In genomic region chr7:76009672-76010600, GRCh38 we compare ENCODE assay signal across 12 cellular contexts. TPM values are rescaled to one million over a fixed set of nuclear protein-coding genes. Genes with fewer than 3 reads are reported as not detected.
DNase-seq lines count a peak whose midpoint lies in the region; ATAC-seq, FAIRE-seq and TF ChIP-seq lines count a peak whose summit lies in the region.
"Had no signal": no experiment of that assay in that cellular context is flagged by ENCODE, and none has a peak within 500 bp of the region (broad histone marks: within the 10 kb centered on the region; RNA-seq: fewer than 3 reads in every experiment).

No MANE protein-coding gene starts in this region.

- H3K9me3 ChIP-seq in BLaER1 treated with 17β-estradiol and CSF1 and Interleukin-3, amounts not matched to agents 10 nM and 100 nM (replicated peaks in 1 of 11): no peaks in the 10 kb centered on the region
- no peaks in the 10 kb centered on the region for H3K9me3 ChIP-seq in HCT116 (ENCODE audit: control insufficient read depth in 1 of 2, insufficient read depth in 1 of 2, low read depth in 1 of 2, low read length in 2 of 2)
- no peaks in the 10 kb centered on the region for H3K9me3 ChIP-seq in K562 (replicated peaks; ENCODE audit: control insufficient read depth, insufficient read depth, low read depth, low read length)
- H3K9me3 ChIP-seq: body of pancreas had no signal

- peak overlapping the region in 7 of 10 experiments; percentile 0 to 46 (median 18); a peak in 8 of 20 replicates for H3K4me3 ChIP-seq in BLaER1 treated with 17β-estradiol and CSF1 and Interleukin-3, amounts not matched to agents 10 nM and 100 nM
- H3K4me3 ChIP-seq in HCT116 (replicated peaks in 1 of 2; ENCODE audit: low read depth in 1 of 2, low read length in 2 of 2): peak overlapping the region in 1 of 2 experiments; percentile 34; a peak in 2 of 4 replicates
- no peak overlapping the region for H3K4me3 ChIP-seq in K562
- H3K4me3 ChIP-seq: body of pancreas had no signal

- no peak for FAIRE-seq in K562 (lab: Jason Lieb, UNC)
- FAIRE-seq: GM19239 had no signal

- H3K9ac ChIP-seq in BLaER1 treated with 17β-estradiol and CSF1 and Interleukin-3, amounts not matched to agents 10 nM and 100 nM: peak overlapping the region; percentile 34 to 67 (median 56); a peak in 20 of 22 replicates
- H3K9ac ChIP-seq in HCT116 (ENCODE audit: low read length): peak overlapping the region; percentile 25; the same call in 1 of the 2 replicates
- H3K9ac ChIP-seq in K562 (ENCODE audit: insufficient read depth in 1 of 2, low read depth in 2 of 2, low read length in 2 of 2): 0 out of 4 replicates have a peak overlapping the region, but pooled peaks of 1 of the 2 experiments have one; percentile 12

- H3K4me3 Mint-ChIP-seq in nephron progenitor cell: no peak overlapping the region

- no peak for DNase-seq in HCT116 (ENCODE audit: low read depth, low spot score)
- peak in 1 of 4 experiments; percentile 6 for DNase-seq in K562 (ENCODE audit: extremely low read depth in 1 of 4, low spot score in 3 of 4)
- DNase-seq in nephron progenitor cell: no peak
- DNase-seq in OCI-M1 (lab: John Stamatoyannopoulos, UW): no peak
- DNase-seq in NOMO-1 treated with DMSO at 0.1 percent for 48 hours (lab: John Stamatoyannopoulos, UW; ENCODE audit: unreplicated experiment): no peak
- DNase-seq: KG1, NCI-H2081 treated with DMSO at 0.1 percent for 48 hours had no signal

- peak overlapping the region; percentile 35 to 76 (median 62); a peak in 21 of 22 replicates for H3K27ac ChIP-seq in BLaER1 treated with 17β-estradiol and CSF1 and Interleukin-3, amounts not matched to agents 10 nM and 100 nM
- H3K27ac ChIP-seq in HCT116 (ENCODE audit: low read depth, low read length) (peak overlapping the region; percentile 7; the same call in 1 of the 2 replicates), K562 (ENCODE audit: extremely low read depth, low read depth, low read length) (no peak overlapping the region)

- intact Hi-C loops in HCT116 (cut with micrococcal nuclease): no loop called here
- intact Hi-C loops in K562 (cut with micrococcal nuclease): no loop called here

- H3K27me3 ChIP-seq in BLaER1 treated with 17β-estradiol and CSF1 and Interleukin-3, amounts not matched to agents 10 nM and 100 nM: peaks cover 0 to 9% (median 0%) of the 10 kb centered on the region in 11 experiments; a peak in 1 of 22 replicates
- H3K27me3 ChIP-seq in HCT116 (ENCODE audit: insufficient read depth, low read length): no peaks in the 10 kb centered on the region
- no peaks in the 10 kb centered on the region for H3K27me3 ChIP-seq in K562 (ENCODE audit: control insufficient read depth in 2 of 2, insufficient read depth in 2 of 2, low read length in 2 of 2)
- H3K27me3 ChIP-seq: body of pancreas had no signal

- no peaks in the 10 kb centered on the region for H3K9me2 ChIP-seq in HCT116 (ENCODE audit: insufficient read depth)

- H3K79me2 ChIP-seq in HCT116 (ENCODE audit: insufficient read depth, low read length): no peaks in the 10 kb centered on the region
- H3K79me2 ChIP-seq in K562 (ENCODE audit: control insufficient read depth, insufficient read depth, low read length): no peaks in the 10 kb centered on the region

- H3K4me2 ChIP-seq in BLaER1 treated with 17β-estradiol and CSF1 and Interleukin-3, amounts not matched to agents 10 nM and 100 nM: peak overlapping the region; percentile 63 to 94 (median 89)
- H3K4me2 ChIP-seq in HCT116 (ENCODE audit: low read length) (peak overlapping the region; percentile 65), K562 (ENCODE audit: insufficient read depth, low read length) (no peak overlapping the region)

- H3K36me3 ChIP-seq in BLaER1 treated with 17β-estradiol and CSF1 and Interleukin-3, amounts not matched to agents 10 nM and 100 nM: peaks cover 5 to 59% (median 32%) of the 10 kb centered on the region in 11 experiments; a peak in 20 of 22 replicates
- no peaks in the 10 kb centered on the region; a peak in 1 of 4 replicates for H3K36me3 ChIP-seq in HCT116 (ENCODE audit: control insufficient read depth in 1 of 2, insufficient read depth in 2 of 2, low read length in 2 of 2)
- H3K36me3 ChIP-seq in K562 (ENCODE audit: control insufficient read depth, insufficient read depth, low read length): peaks cover 20% of the 10 kb centered on the region

- TF ChIP-seq CTCF in HCT116 (IDR thresholded peaks at IDR 0.05 in 2 of 3, conservative IDR thresholded peaks at IDR 0.05 in 1 of 3; ENCODE audit: borderline replicate concordance in 1 of 3, insufficient read depth in 1 of 3, low read depth in 2 of 3, low read length in 2 of 3) (no peak), K562 (IDR thresholded peaks at IDR 0.05 in 2 of 3, conservative IDR thresholded peaks at IDR 0.05 in 1 of 3; ENCODE audit: insufficient read depth in 2 of 3, low read depth in 1 of 3, low read length in 3 of 3) (no peak), nephron progenitor cell (IDR thresholded peaks at IDR 0.05) (no peak)

- H2AFZ ChIP-seq in HCT116 (ENCODE audit: low read depth, low read length, poor library complexity, severe bottlenecking): no peak overlapping the region
- no peak overlapping the region for H2AFZ ChIP-seq in K562 (ENCODE audit: low read depth, low read length)

- H3K27ac Mint-ChIP-seq in nephron progenitor cell: peak overlapping the region; percentile 60

- RAD21 ChIA-PET in HCT116 (lab: Charles Lee; ENCODE audit: low non-redundant PET in 1 of 2, low total read pairs in 2 of 2, uncharacterized antibody in 2 of 2, unreplicated experiment in 2 of 2): no interaction called here

- POLR2A ChIA-PET in HCT116 (lab: Charles Lee): interaction anchor here (1.2 kb wide), 1 partner anchor 143 kb away, joined by 3 read pairs; no protein-coding TSS in a partner anchor
- POLR2A ChIA-PET in K562 (lab: Yijun Ruan, JAX): interaction anchor here (0.5 to 1.2 kb wide), 5 partner anchors 12 to 1316 kb away, joined by 3 to 4 read pairs (median 3); partner anchors contain the start of gene TMEM120A

- BruUV-seq in HCT116 (replicated peaks; lab: Mats Ljungman, UMichigan) (no TSS peak), K562 (replicated peaks; lab: Mats Ljungman, UMichigan) (no TSS peak)

- peaks cover 20% of the 10 kb centered on the region for H3K36me3 Mint-ChIP-seq in nephron progenitor cell (ENCODE audit: low read depth)

- H4K20me1 ChIP-seq in BLaER1 treated with 17β-estradiol and CSF1 and Interleukin-3, amounts not matched to agents 10 nM and 100 nM: peaks cover 29 to 85% (median 51%) of the 10 kb centered on the region in 11 experiments; a peak in 19 of 22 replicates
- H4K20me1 ChIP-seq in HCT116 (ENCODE audit: insufficient read depth) (no peaks in the 10 kb centered on the region), K562 (replicated peaks; ENCODE audit: control insufficient read depth, insufficient read depth, low read length) (no peaks in the 10 kb centered on the region)

- peaks cover 8% of the 10 kb centered on the region for H3K9me1 ChIP-seq in K562 (ENCODE audit: control insufficient read depth, insufficient read depth, low read length)

- WGBS in K562 (ENCODE audit: insufficient coverage, low coverage, missing lambda C conversion rate): 72% methylated on average over 11 of the region's 11 CpGs

- ATAC-seq in HCT116 (peak; percentile 52), K562 (no peak), HG03097 (IDR thresholded peaks at IDR 0.05; ENCODE audit: low FRiP score, unreplicated experiment) (no peak), HG02678 (IDR thresholded peaks at IDR 0.05; ENCODE audit: unreplicated experiment) (no peak)
- ATAC-seq: body of pancreas had no signal

- no peaks in the 10 kb centered on the region for H3K9me3 Mint-ChIP-seq in nephron progenitor cell

- peaks cover 52 to 59% (median 57%) of the 10 kb centered on the region in 10 experiments for H3K4me1 ChIP-seq in BLaER1 treated with 17β-estradiol and CSF1 and Interleukin-3, amounts not matched to agents 10 nM and 100 nM
- H3K4me1 ChIP-seq in HCT116 (ENCODE audit: control insufficient read depth in 1 of 2, insufficient read depth in 2 of 2, low read length in 2 of 2) (peaks cover 15 to 24% of the 10 kb centered on the region in 2 experiments), K562 (replicated peaks in 1 of 2; ENCODE audit: control insufficient read depth in 2 of 2, insufficient read depth in 2 of 2, low read length in 2 of 2) (peaks cover 0 to 3% of the 10 kb centered on the region in 2 experiments; a peak in 1 of 5 replicates)
- H3K4me1 ChIP-seq: body of pancreas had no signal

- no peaks in the 10 kb centered on the region for H3K4me1 Mint-ChIP-seq in nephron progenitor cell

- CTCF ChIA-PET in HCT116 (lab: Charles Lee): interaction anchor here (1.1 to 1.9 kb wide), 3 partner anchors 10 to 304 kb away, joined by 3 to 10 read pairs (median 8); no protein-coding TSS in a partner anchor
- CTCF ChIA-PET in K562 (lab: Yijun Ruan, JAX; ENCODE audit: low intra/inter-chr PET ratio): no interaction called here

- TF ChIP-seq EP300 in K562 (IDR thresholded peaks at IDR 0.05; ENCODE audit: low read length): no peak

- TF ChIP-seq POLR2A in HCT116 (IDR thresholded peaks at IDR 0.05; ENCODE audit: borderline replicate concordance, extremely low read depth, insufficient read depth, insufficient read length) (no peak), K562 (conservative IDR thresholded peaks at IDR 0.05) (no peak)

- in situ Hi-C loops in K562 (cut with MboI): loop anchor here (25.0 kb wide), 1 partner anchor 573 kb away; no protein-coding TSS in a partner anchor

- no peaks in the 10 kb centered on the region for H3K27me3 Mint-ChIP-seq in nephron progenitor cell (ENCODE audit: low read depth, poor library complexity)

- no peak for TF ChIP-seq RAD21 in HCT116 (IDR thresholded peaks at IDR 0.05; ENCODE audit: low read depth)
- TF ChIP-seq RAD21 in K562 (CRISPR knock-in tag; conservative IDR thresholded peaks at IDR 0.05 in 1 of 2, IDR thresholded peaks at IDR 0.05 in 1 of 2): no peak

RNA-seq across cellular contexts. Expression of gene TMEM120A, which starts 15.5 kb away (rescaled TPM):
- 25.9 TPM for total RNA-seq in HCT116 (2021; ENCODE audit: unreplicated experiment)
- polyA plus RNA-seq in HCT116 (2012): 38.7 and 46.3 TPM in 2 replicates
- 42.3 and 121 TPM in 2 replicates for total RNA-seq in K562 (2011; cell fraction: chromatin; rRNA removed; ENCODE audit: low replicate concordance)
- total RNA-seq in K562 (2011; cell fraction: nucleolus; rRNA removed): 148 and 154 TPM in 2 replicates
- total RNA-seq in K562 (2011; cell fraction: nucleoplasm; rRNA removed): 96.3 and 113 TPM in 2 replicates
- 22.4 and 22.9 TPM in 2 replicates for total RNA-seq in K562 (2014; rRNA removed)
- 19.5 and 19.6 TPM in 2 replicates for total RNA-seq in K562 (2014; rRNA removed; fragmentation: Illumina TruSeq; extraction: Trizol)
- 13.6 and 17.4 TPM in 2 replicates for total RNA-seq in K562 (2015; rRNA removed; fragmentation: Illumina TruSeq; extraction: Trizol)
- 33.8 and 36.4 TPM in 2 replicates for total RNA-seq in K562 (2021)
- polyA plus RNA-seq in K562 (2011; rRNA removed): 90.2 and 90.5 TPM in 2 replicates
- 62.7 and 83.5 TPM in 2 replicates for polyA plus RNA-seq in K562 (2011; cell fraction: cytosol; rRNA removed)
- 144 and 164 TPM in 2 replicates for polyA plus RNA-seq in K562 (2011; cell fraction: nucleus; rRNA removed)
- polyA plus RNA-seq in K562 (2012): 29.1 and 72.7 TPM in 2 replicates
- polyA plus RNA-seq in K562 (2014; fragmentation: Illumina TruSeq; extraction: Trizol): 32.1 and 39.5 TPM in 2 replicates
- polyA plus RNA-seq in K562 (2014; fragmentation: Nextera tagmentation; extraction: Ambion mirVana): 1 to 10 TPM; 2.3 to 8.3 TPM
- 33.5 and 43.5 TPM in 2 replicates for polyA plus RNA-seq in K562 (2014; rRNA removed)
- polyA minus RNA-seq in K562 (2011; rRNA and poly(A)+ RNA removed): 60.9 and 82.0 TPM in 2 replicates
- polyA minus RNA-seq in K562 (2011; cell fraction: cytosol; rRNA and poly(A)+ RNA removed): 20.2 and 33.1 TPM in 2 replicates
- 16.0 and 22.0 TPM in 2 replicates for polyA minus RNA-seq in K562 (2011; cell fraction: nucleus; rRNA and poly(A)+ RNA removed)

RNA-seq across cellular contexts. Expression of gene STYXL1, which starts 37.9 kb away (rescaled TPM):
- total RNA-seq in HCT116 (2021; ENCODE audit: unreplicated experiment): 32.5 TPM
- 32.6 and 41.3 TPM in 2 replicates for polyA plus RNA-seq in HCT116 (2012)
- total RNA-seq in K562 (2011; cell fraction: chromatin; rRNA removed; ENCODE audit: low replicate concordance): 44.2 and 67.1 TPM in 2 replicates
- total RNA-seq in K562 (2011; cell fraction: nucleolus; rRNA removed): 24.7 and 30.0 TPM in 2 replicates
- total RNA-seq in K562 (2011; cell fraction: nucleoplasm; rRNA removed): 32.7 and 33.7 TPM in 2 replicates
- total RNA-seq in K562 (2014; rRNA removed): 43.2 and 60.0 TPM in 2 replicates
- total RNA-seq in K562 (2014; rRNA removed; fragmentation: Illumina TruSeq; extraction: Trizol): 57.2 and 59.2 TPM in 2 replicates
- total RNA-seq in K562 (2015; rRNA removed; fragmentation: Illumina TruSeq; extraction: Trizol): 44.8 and 54.9 TPM in 2 replicates
- total RNA-seq in K562 (2021): 44.3 and 50.0 TPM in 2 replicates
- polyA plus RNA-seq in K562 (2011; rRNA removed): 56.6 and 97.2 TPM in 2 replicates
- polyA plus RNA-seq in K562 (2011; cell fraction: cytosol; rRNA removed): 86.0 and 101 TPM in 2 replicates
- 42.8 and 52.4 TPM in 2 replicates for polyA plus RNA-seq in K562 (2011; cell fraction: nucleus; rRNA removed)
- 57.5 and 77.9 TPM in 2 replicates for polyA plus RNA-seq in K562 (2012)
- polyA plus RNA-seq in K562 (2014; fragmentation: Illumina TruSeq; extraction: Trizol): 72.2 and 82.7 TPM in 2 replicates
- polyA plus RNA-seq in K562 (2014; fragmentation: Nextera tagmentation; extraction: Ambion mirVana): 10 to 100 TPM; 36.5 to 49.7 TPM
- 49.9 and 67.4 TPM in 2 replicates for polyA plus RNA-seq in K562 (2014; rRNA removed)
- polyA minus RNA-seq in K562 (2011; rRNA and poly(A)+ RNA removed): 34.7 and 51.8 TPM in 2 replicates
- polyA minus RNA-seq in K562 (2011; cell fraction: cytosol; rRNA and poly(A)+ RNA removed): 15.0 and 17.0 TPM in 2 replicates
- 10.6 and 12.0 TPM in 2 replicates for polyA minus RNA-seq in K562 (2011; cell fraction: nucleus; rRNA and poly(A)+ RNA removed)

RNA-seq across cellular contexts. Expression of gene MDH2, which starts 38.0 kb away (rescaled TPM):
- 357 TPM for total RNA-seq in HCT116 (2021; ENCODE audit: unreplicated experiment)
- 302 and 322 TPM in 2 replicates for polyA plus RNA-seq in HCT116 (2012)
- total RNA-seq in K562 (2011; cell fraction: chromatin; rRNA removed; ENCODE audit: low replicate concordance): 150 and 286 TPM in 2 replicates
- total RNA-seq in K562 (2011; cell fraction: nucleolus; rRNA removed): 194 and 214 TPM in 2 replicates
- 176 and 210 TPM in 2 replicates for total RNA-seq in K562 (2011; cell fraction: nucleoplasm; rRNA removed)
- total RNA-seq in K562 (2014; rRNA removed): 300 and 442 TPM in 2 replicates
- total RNA-seq in K562 (2014; rRNA removed; fragmentation: Illumina TruSeq; extraction: Trizol): 153 and 164 TPM in 2 replicates
- total RNA-seq in K562 (2015; rRNA removed; fragmentation: Illumina TruSeq; extraction: Trizol): 216 and 230 TPM in 2 replicates
- total RNA-seq in K562 (2021): 671 and 701 TPM in 2 replicates
- polyA plus RNA-seq in K562 (2011; rRNA removed): 106 and 358 TPM in 2 replicates
- polyA plus RNA-seq in K562 (2011; cell fraction: cytosol; rRNA removed): 156 and 243 TPM in 2 replicates
- polyA plus RNA-seq in K562 (2011; cell fraction: nucleus; rRNA removed): 190 and 250 TPM in 2 replicates
- polyA plus RNA-seq in K562 (2012): 435 and 724 TPM in 2 replicates
- 509 and 570 TPM in 2 replicates for polyA plus RNA-seq in K562 (2014; fragmentation: Illumina TruSeq; extraction: Trizol)
- 100 to 1,000 TPM; 242 to 411 TPM for polyA plus RNA-seq in K562 (2014; fragmentation: Nextera tagmentation; extraction: Ambion mirVana)
- polyA plus RNA-seq in K562 (2014; rRNA removed): 211 and 216 TPM in 2 replicates
- 101 and 153 TPM in 2 replicates for polyA minus RNA-seq in K562 (2011; rRNA and poly(A)+ RNA removed)
- 389 and 497 TPM in 2 replicates for polyA minus RNA-seq in K562 (2011; cell fraction: cytosol; rRNA and poly(A)+ RNA removed)
- polyA minus RNA-seq in K562 (2011; cell fraction: nucleus; rRNA and poly(A)+ RNA removed): 67.3 and 93.9 TPM in 2 replicates
